In the genomic region with DNA sequence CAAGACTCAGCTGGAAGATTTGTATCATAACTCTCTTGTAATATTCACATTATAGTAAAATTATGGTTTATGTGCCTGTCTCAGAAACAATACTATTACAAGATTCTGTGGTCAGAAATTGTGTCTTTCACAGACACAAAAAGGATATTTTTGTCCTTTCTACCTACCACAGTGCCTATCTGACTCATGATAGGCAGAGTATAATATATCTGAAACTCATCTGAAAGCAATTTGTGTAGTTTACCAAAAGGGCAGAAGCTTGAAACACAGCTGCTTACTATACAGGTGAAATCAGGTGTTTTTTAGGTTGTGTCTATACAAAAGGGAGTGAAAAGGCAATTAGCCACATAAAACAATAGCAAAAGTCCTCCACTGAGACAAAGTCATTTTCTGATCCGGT, we compare ENCODE assay signal across 1 cellular context.
TF ChIP-seq lines count a peak whose summit lies in the region.

No MANE protein-coding gene starts in this region.

TF ChIP-seq in GM12878, 131 proteins besides CTCF, POLR2A, EP300 and RAD21 (continued from another document):
- TF ChIP-seq, protein P1, sequence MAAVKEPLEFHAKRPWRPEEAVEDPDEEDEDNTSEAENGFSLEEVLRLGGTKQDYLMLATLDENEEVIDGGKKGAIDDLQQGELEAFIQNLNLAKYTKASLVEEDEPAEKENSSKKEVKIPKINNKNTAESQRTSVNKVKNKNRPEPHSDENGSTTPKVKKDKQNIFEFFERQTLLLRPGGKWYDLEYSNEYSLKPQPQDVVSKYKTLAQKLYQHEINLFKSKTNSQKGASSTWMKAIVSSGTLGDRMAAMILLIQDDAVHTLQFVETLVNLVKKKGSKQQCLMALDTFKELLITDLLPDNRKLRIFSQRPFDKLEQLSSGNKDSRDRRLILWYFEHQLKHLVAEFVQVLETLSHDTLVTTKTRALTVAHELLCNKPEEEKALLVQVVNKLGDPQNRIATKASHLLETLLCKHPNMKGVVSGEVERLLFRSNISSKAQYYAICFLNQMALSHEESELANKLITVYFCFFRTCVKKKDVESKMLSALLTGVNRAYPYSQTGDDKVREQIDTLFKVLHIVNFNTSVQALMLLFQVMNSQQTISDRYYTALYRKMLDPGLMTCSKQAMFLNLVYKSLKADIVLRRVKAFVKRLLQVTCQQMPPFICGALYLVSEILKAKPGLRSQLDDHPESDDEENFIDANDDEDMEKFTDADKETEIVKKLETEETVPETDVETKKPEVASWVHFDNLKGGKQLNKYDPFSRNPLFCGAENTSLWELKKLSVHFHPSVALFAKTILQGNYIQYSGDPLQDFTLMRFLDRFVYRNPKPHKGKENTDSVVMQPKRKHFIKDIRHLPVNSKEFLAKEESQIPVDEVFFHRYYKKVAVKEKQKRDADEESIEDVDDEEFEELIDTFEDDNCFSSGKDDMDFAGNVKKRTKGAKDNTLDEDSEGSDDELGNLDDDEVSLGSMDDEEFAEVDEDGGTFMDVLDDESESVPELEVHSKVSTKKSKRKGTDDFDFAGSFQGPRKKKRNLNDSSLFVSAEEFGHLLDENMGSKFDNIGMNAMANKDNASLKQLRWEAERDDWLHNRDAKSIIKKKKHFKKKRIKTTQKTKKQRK (IDR thresholded peaks at IDR 0.05; ENCODE audit: low read depth, low read length): no peak
- TF ChIP-seq MTA3 (IDR thresholded peaks at IDR 0.05; ENCODE audit: borderline replicate concordance, low read length) (no peak; the same call in 1 of the 2 replicates), NFIC (IDR thresholded peaks at IDR 0.05; ENCODE audit: low read depth, low read length) (peak; percentile 82), CREB1 (IDR thresholded peaks at IDR 0.05; ENCODE audit: low read depth) (no peak), FOXM1 (IDR thresholded peaks at IDR 0.05; ENCODE audit: low read depth, low read length) (peak; percentile 71; the same call in 1 of the 2 replicates), TARDBP (IDR thresholded peaks at IDR 0.05; ENCODE audit: borderline replicate concordance) (no peak), JUND (IDR thresholded peaks at IDR 0.05; ENCODE audit: low read depth, low read length) (no peak), ZNF274 (IDR thresholded peaks at IDR 0.05; ENCODE audit: insufficient read depth, insufficient read length) (no peak), TCF12 (IDR thresholded peaks at IDR 0.05; ENCODE audit: low read depth, low read length) (no peak), ZNF207 (IDR thresholded peaks at IDR 0.05; ENCODE audit: borderline replicate concordance) (no peak), SRF (IDR thresholded peaks at IDR 0.05; ENCODE audit: low read depth in 2 of 2, low read length in 2 of 2) (no peak), JUNB (IDR thresholded peaks at IDR 0.05) (peak; percentile 69), SPI1 (IDR thresholded peaks at IDR 0.05; ENCODE audit: borderline replicate concordance, insufficient read depth, low read depth, low read length) (no peak), MEF2B (IDR thresholded peaks at IDR 0.05; ENCODE audit: partially characterized antibody, poor library complexity, severe bottlenecking) (peak; percentile 61), SMARCA5 (IDR thresholded peaks at IDR 0.05) (no peak), CBX5 (IDR thresholded peaks at IDR 0.05; ENCODE audit: low read depth) (no peak), TAF1 (IDR thresholded peaks at IDR 0.05; ENCODE audit: borderline replicate concordance, low read depth, low read length) (no peak), GATAD2B (conservative IDR thresholded peaks at IDR 0.05; ENCODE audit: low read depth) (no peak), RELA (IDR thresholded peaks at IDR 0.05; ENCODE audit: borderline replicate concordance, partially characterized antibody) (no peak), KDM1A (IDR thresholded peaks at IDR 0.05; ENCODE audit: borderline replicate concordance) (no peak), ZSCAN29 (IDR thresholded peaks at IDR 0.05) (no peak), MEF2A (IDR thresholded peaks at IDR 0.05; ENCODE audit: insufficient read depth, low read depth, low read length) (peak; percentile 82), SP1 (IDR thresholded peaks at IDR 0.05; ENCODE audit: low read depth, low read length) (no peak), NR2C2 (IDR thresholded peaks at IDR 0.05; ENCODE audit: borderline replicate concordance, control insufficient read depth, insufficient read length, low read depth) (no peak), BCL11A (IDR thresholded peaks at IDR 0.05; ENCODE audit: low read depth, low read length) (no peak; the same call in 1 of the 2 replicates), SUZ12 (IDR thresholded peaks at IDR 0.05; ENCODE audit: unreplicated experiment) (no peak), CEBPB (IDR thresholded peaks at IDR 0.05; ENCODE audit: borderline replicate concordance in 1 of 2, low read depth in 2 of 2, low read length in 2 of 2) (no peak), LARP7 (IDR thresholded peaks at IDR 0.05) (no peak), RCOR1 (conservative IDR thresholded peaks at IDR 0.05; ENCODE audit: low read depth, low read length) (no peak), SREBF2 (IDR thresholded peaks at IDR 0.05; ENCODE audit: low read length) (no peak), RB1 (IDR thresholded peaks at IDR 0.05; ENCODE audit: borderline replicate concordance) (no peak), ZNF622 (IDR thresholded peaks at IDR 0.05) (no peak), CREM (IDR thresholded peaks at IDR 0.05; ENCODE audit: low read depth) (peak; percentile 9; the same call in 1 of the 2 replicates), CBFB (IDR thresholded peaks at IDR 0.05; ENCODE audit: low read depth) (no peak), EGR1 (IDR thresholded peaks at IDR 0.05; ENCODE audit: borderline replicate concordance in 1 of 2, low read depth in 2 of 2, low read length in 2 of 2) (no peak)
- TF ChIP-seq, protein P2, sequence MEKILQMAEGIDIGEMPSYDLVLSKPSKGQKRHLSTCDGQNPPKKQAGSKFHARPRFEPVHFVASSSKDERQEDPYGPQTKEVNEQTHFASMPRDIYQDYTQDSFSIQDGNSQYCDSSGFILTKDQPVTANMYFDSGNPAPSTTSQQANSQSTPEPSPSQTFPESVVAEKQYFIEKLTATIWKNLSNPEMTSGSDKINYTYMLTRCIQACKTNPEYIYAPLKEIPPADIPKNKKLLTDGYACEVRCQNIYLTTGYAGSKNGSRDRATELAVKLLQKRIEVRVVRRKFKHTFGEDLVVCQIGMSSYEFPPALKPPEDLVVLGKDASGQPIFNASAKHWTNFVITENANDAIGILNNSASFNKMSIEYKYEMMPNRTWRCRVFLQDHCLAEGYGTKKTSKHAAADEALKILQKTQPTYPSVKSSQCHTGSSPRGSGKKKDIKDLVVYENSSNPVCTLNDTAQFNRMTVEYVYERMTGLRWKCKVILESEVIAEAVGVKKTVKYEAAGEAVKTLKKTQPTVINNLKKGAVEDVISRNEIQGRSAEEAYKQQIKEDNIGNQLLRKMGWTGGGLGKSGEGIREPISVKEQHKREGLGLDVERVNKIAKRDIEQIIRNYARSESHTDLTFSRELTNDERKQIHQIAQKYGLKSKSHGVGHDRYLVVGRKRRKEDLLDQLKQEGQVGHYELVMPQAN (conservative IDR thresholded peaks at IDR 0.05): no peak
- TF ChIP-seq, protein P3, sequence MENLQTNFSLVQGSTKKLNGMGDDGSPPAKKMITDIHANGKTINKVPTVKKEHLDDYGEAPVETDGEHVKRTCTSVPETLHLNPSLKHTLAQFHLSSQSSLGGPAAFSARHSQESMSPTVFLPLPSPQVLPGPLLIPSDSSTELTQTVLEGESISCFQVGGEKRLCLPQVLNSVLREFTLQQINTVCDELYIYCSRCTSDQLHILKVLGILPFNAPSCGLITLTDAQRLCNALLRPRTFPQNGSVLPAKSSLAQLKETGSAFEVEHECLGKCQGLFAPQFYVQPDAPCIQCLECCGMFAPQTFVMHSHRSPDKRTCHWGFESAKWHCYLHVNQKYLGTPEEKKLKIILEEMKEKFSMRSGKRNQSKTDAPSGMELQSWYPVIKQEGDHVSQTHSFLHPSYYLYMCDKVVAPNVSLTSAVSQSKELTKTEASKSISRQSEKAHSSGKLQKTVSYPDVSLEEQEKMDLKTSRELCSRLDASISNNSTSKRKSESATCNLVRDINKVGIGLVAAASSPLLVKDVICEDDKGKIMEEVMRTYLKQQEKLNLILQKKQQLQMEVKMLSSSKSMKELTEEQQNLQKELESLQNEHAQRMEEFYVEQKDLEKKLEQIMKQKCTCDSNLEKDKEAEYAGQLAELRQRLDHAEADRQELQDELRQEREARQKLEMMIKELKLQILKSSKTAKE (IDR thresholded peaks at IDR 0.05; ENCODE audit: low read depth, poor library complexity, severe bottlenecking): no peak
- TF ChIP-seq, protein P4, sequence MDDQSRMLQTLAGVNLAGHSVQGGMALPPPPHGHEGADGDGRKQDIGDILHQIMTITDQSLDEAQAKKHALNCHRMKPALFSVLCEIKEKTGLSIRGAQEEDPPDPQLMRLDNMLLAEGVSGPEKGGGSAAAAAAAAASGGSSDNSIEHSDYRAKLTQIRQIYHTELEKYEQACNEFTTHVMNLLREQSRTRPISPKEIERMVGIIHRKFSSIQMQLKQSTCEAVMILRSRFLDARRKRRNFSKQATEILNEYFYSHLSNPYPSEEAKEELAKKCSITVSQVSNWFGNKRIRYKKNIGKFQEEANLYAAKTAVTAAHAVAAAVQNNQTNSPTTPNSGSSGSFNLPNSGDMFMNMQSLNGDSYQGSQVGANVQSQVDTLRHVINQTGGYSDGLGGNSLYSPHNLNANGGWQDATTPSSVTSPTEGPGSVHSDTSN (IDR thresholded peaks at IDR 0.05; ENCODE audit: insufficient replicate concordance, low read depth, low read length): no peak
- TF ChIP-seq, protein P5, sequence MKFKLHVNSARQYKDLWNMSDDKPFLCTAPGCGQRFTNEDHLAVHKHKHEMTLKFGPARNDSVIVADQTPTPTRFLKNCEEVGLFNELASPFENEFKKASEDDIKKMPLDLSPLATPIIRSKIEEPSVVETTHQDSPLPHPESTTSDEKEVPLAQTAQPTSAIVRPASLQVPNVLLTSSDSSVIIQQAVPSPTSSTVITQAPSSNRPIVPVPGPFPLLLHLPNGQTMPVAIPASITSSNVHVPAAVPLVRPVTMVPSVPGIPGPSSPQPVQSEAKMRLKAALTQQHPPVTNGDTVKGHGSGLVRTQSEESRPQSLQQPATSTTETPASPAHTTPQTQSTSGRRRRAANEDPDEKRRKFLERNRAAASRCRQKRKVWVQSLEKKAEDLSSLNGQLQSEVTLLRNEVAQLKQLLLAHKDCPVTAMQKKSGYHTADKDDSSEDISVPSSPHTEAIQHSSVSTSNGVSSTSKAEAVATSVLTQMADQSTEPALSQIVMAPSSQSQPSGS (IDR thresholded peaks at IDR 0.05; ENCODE audit: low read length): peak; percentile 75; the same call in 1 of the 2 replicates
- TF ChIP-seq, protein P6, sequence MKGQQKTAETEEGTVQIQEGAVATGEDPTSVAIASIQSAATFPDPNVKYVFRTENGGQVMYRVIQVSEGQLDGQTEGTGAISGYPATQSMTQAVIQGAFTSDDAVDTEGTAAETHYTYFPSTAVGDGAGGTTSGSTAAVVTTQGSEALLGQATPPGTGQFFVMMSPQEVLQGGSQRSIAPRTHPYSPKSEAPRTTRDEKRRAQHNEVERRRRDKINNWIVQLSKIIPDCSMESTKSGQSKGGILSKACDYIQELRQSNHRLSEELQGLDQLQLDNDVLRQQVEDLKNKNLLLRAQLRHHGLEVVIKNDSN (IDR thresholded peaks at IDR 0.05; ENCODE audit: borderline replicate concordance, extremely low read length, insufficient read depth, low read depth, low read length): no peak
- TF ChIP-seq, protein P7, sequence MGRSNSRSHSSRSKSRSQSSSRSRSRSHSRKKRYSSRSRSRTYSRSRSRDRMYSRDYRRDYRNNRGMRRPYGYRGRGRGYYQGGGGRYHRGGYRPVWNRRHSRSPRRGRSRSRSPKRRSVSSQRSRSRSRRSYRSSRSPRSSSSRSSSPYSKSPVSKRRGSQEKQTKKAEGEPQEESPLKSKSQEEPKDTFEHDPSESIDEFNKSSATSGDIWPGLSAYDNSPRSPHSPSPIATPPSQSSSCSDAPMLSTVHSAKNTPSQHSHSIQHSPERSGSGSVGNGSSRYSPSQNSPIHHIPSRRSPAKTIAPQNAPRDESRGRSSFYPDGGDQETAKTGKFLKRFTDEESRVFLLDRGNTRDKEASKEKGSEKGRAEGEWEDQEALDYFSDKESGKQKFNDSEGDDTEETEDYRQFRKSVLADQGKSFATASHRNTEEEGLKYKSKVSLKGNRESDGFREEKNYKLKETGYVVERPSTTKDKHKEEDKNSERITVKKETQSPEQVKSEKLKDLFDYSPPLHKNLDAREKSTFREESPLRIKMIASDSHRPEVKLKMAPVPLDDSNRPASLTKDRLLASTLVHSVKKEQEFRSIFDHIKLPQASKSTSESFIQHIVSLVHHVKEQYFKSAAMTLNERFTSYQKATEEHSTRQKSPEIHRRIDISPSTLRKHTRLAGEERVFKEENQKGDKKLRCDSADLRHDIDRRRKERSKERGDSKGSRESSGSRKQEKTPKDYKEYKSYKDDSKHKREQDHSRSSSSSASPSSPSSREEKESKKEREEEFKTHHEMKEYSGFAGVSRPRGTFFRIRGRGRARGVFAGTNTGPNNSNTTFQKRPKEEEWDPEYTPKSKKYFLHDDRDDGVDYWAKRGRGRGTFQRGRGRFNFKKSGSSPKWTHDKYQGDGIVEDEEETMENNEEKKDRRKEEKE (IDR thresholded peaks at IDR 0.05): no peak
- TF ChIP-seq, protein P8, sequence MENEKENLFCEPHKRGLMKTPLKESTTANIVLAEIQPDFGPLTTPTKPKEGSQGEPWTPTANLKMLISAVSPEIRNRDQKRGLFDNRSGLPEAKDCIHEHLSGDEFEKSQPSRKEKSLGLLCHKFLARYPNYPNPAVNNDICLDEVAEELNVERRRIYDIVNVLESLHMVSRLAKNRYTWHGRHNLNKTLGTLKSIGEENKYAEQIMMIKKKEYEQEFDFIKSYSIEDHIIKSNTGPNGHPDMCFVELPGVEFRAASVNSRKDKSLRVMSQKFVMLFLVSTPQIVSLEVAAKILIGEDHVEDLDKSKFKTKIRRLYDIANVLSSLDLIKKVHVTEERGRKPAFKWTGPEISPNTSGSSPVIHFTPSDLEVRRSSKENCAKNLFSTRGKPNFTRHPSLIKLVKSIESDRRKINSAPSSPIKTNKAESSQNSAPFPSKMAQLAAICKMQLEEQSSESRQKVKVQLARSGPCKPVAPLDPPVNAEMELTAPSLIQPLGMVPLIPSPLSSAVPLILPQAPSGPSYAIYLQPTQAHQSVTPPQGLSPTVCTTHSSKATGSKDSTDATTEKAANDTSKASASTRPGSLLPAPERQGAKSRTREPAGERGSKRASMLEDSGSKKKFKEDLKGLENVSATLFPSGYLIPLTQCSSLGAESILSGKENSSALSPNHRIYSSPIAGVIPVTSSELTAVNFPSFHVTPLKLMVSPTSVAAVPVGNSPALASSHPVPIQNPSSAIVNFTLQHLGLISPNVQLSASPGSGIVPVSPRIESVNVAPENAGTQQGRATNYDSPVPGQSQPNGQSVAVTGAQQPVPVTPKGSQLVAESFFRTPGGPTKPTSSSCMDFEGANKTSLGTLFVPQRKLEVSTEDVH (IDR thresholded peaks at IDR 0.05; ENCODE audit: low read depth, partially characterized antibody): no peak
TF ChIP-seq in GM12878: peak in this region for 8.
